In the genomic region with DNA sequence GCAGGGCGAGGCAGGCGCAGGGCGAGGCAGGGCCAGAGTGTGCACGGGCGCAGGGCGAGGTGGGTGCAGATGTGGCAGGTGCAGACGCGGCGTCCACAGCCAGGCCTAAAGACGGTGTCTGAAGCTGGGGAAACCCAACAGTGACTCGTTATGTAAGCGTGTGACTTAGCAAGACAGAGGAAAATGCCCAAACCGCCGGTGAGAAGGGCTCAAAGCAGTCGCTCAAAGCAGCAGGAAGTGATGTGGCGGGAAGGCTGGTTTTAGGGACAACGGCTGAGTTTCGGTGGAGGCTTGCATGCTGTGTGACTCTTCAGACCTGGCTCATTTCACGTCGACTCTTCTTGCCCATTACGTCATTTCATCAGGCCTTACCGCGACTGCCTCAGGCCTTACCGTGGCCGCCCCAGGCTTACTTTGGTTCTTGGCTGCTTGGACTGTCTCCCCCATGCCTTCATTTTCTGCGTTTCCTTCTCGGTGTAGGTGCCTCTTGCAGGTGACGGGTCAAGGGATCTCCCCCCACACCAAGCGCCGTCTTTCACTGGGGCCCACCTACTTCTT, we compare ENCODE assay signal across 8 cellular contexts.
DNase-seq lines count a peak whose midpoint lies in the region; ATAC-seq lines count a peak whose summit lies in the region.

No MANE protein-coding gene starts in this region.

- DNase-seq in activated gamma-delta T cell treated with Interleukin-2 at 50 U/mL for 16 hours (peak; percentile 56), activated gamma-delta T cell (lab: John Stamatoyannopoulos, UW) (no peak), T follicular helper cell (ENCODE audit: low read depth) (peak; percentile 31), NCI-H82 (lab: John Stamatoyannopoulos, UW) (no peak), NCI-H2196 treated with DMSO at 0.1 percent for 48 hours (lab: John Stamatoyannopoulos, UW; ENCODE audit: unreplicated experiment) (no peak)
- peak; percentile 73 for DNase-seq in activated naive CD8-positive, alpha-beta T cell treated with anti-CD3 and anti-CD28 coated beads, Interleukin-2, amount 50 U/mL, for 16 hours (ENCODE audit: low read depth, low spot score)
- peak; percentile 78 to 87 (median 79) for DNase-seq in stimulated activated CD4-positive, alpha-beta T cell treated with anti-CD3 and anti-CD28 coated beads, Interleukin-12 subunit alpha, Interleukin-12 subunit beta, amount 100 ng/mL, for 48 hours (ENCODE audit: low read depth in 2 of 3, low spot score in 1 of 3)

- ATAC-seq in HG03097 (IDR thresholded peaks at IDR 0.05; ENCODE audit: low FRiP score, unreplicated experiment) = peak; percentile 81

Comparison
In these comparisons a context has a peak if more than half of its experiments do, and no peak if none do; other contexts are left out.
1. DNase-seq: peak in activated gamma-delta T cell treated with Interleukin-2 at 50 U/mL for 16 hours (single experiment), T follicular helper cell (single experiment), activated naive CD8-positive, alpha-beta T cell treated with anti-CD3 and anti-CD28 coated beads, Interleukin-2, amount 50 U/mL, for 16 hours (single experiment) and stimulated activated CD4-positive, alpha-beta T cell treated with anti-CD3 and anti-CD28 coated beads, Interleukin-12 subunit alpha, Interleukin-12 subunit beta, amount 100 ng/mL, for 48 hours (3 of 3); none in activated gamma-delta T cell (single experiment), NCI-H82 (single experiment) and NCI-H2196 treated with DMSO at 0.1 percent for 48 hours (single experiment).